18 cellular contexts compared by ENCODE assay signal in genomic region chrX:149462849-149463248, GRCh38. TPM values are rescaled to one million over a fixed set of nuclear protein-coding genes. Genes with fewer than 3 reads are reported as not detected.
A peak's percentile ranks its signal among the peaks of the same experiment; 100 is the strongest.
DNase-seq lines count a peak whose midpoint lies in the region; ATAC-seq and TF ChIP-seq lines count a peak whose summit lies in the region.
"Had no signal": no experiment of that assay in that cellular context is flagged by ENCODE, and none has a peak within 500 bp of the region (broad histone marks: within the 10 kb centered on the region; RNA-seq: fewer than 3 reads in every experiment).

No MANE protein-coding gene starts in this region.

- no peak for TF ChIP-seq CTCF in AG10803 (conservative IDR thresholded peaks at IDR 0.05; ENCODE audit: low read length)
- TF ChIP-seq CTCF in fibroblast of mammary gland (conservative IDR thresholded peaks at IDR 0.05; ENCODE audit: control insufficient read depth, insufficient read depth, low read depth, low read length), result no peak

- no peak overlapping the region for H3K27ac Mint-ChIP-seq in activated T-helper 17 cell treated with anti-CD3 and anti-CD28 coated beads, Interleukin-2, amount 50 U/mL, for 72 hours
- H3K27ac Mint-ChIP-seq: GM23338 had no signal

- no peak overlapping the region for H3K9ac ChIP-seq in GM23248
- H3K9ac ChIP-seq: KMS-11 had no signal

- peaks cover 7% of the 10 kb centered on the region for H3K27me3 Mint-ChIP-seq in activated T-helper 17 cell treated with anti-CD3 and anti-CD28 coated beads, Interleukin-2, amount 50 U/mL, for 72 hours

- 0 to 25% methylated on average over 1 of the region's 1 CpG for WGBS in GM23248 (ENCODE audit: low coverage in 1 of 2, low lambda C conversion rate in 2 of 2, missing lambda C conversion rate in 2 of 2), 2 experiments

- H3K9me3 ChIP-seq in GM23248 (ENCODE audit: low read depth), result no peaks in the 10 kb centered on the region
- H3K9me3 ChIP-seq: MG63 had no signal

- H3K36me3 ChIP-seq in GM23248 (ENCODE audit: low read depth), result no peaks in the 10 kb centered on the region
- H3K36me3 ChIP-seq: MG63 had no signal

- H3K27ac ChIP-seq in GM23248, result no peak overlapping the region
- H3K27ac ChIP-seq: C4-2B, KMS-11, PC-9, SK-N-MC had no signal

- H3F3A ChIP-seq in GM23248 (ENCODE audit: insufficient read depth), result no peaks in the 10 kb centered on the region

- no peaks in the 10 kb centered on the region for H3K79me2 ChIP-seq in GM23248 (ENCODE audit: insufficient read depth)

- H3K9me2 ChIP-seq in GM23248 (ENCODE audit: insufficient read depth), result no peaks in the 10 kb centered on the region

- no peaks in the 10 kb centered on the region for H3K4me1 ChIP-seq in GM23248 (ENCODE audit: insufficient read depth)

- H3K36me3 Mint-ChIP-seq in activated T-helper 17 cell treated with anti-CD3 and anti-CD28 coated beads, Interleukin-2, amount 50 U/mL, for 72 hours (ENCODE audit: low read depth), result no peaks in the 10 kb centered on the region

- H3K4me3 Mint-ChIP-seq in activated T-helper 17 cell treated with anti-CD3 and anti-CD28 coated beads, Interleukin-2, amount 50 U/mL, for 72 hours, result no peak overlapping the region
- H3K4me3 Mint-ChIP-seq: GM23338 had no signal

- H3K27me3 ChIP-seq in GM23248 (replicated peaks; ENCODE audit: insufficient read depth), result no peaks in the 10 kb centered on the region
- H3K27me3 ChIP-seq: MG63 had no signal

- peak; percentile 63 for ATAC-seq in sciatic nerve
- ATAC-seq in HG03520 (IDR thresholded peaks at IDR 0.05; ENCODE audit: unreplicated experiment), result no peak
- ATAC-seq in activated T-helper 17 cell treated with anti-CD3 and anti-CD28 coated beads, Interleukin-2, amount 50 U/mL, for 72 hours (replicated peaks), result no peak
- ATAC-seq: GM12878, GM23338 had no signal

- H3K4me3 ChIP-seq in AG10803 (ENCODE audit: low read length) (no peak overlapping the region), GM23248 (no peak overlapping the region), fibroblast of mammary gland (ENCODE audit: control insufficient read depth, low read depth, low read length) (no peak overlapping the region)
- H3K4me3 ChIP-seq: GM12878, GM23338, MG63, PC-9, SK-N-MC had no signal

- no peak overlapping the region for H3K4me2 ChIP-seq in GM23248 (ENCODE audit: unreplicated experiment)
- H3K4me2 ChIP-seq: GM23338, KMS-11, PC-9 had no signal

- H4K20me1 ChIP-seq in GM23248 (ENCODE audit: insufficient read depth), result no peaks in the 10 kb centered on the region

- in situ Hi-C loops in GM23248 (cut with MboI), result no loop called here

- no peak overlapping the region for H2AFZ ChIP-seq in GM23248
- H2AFZ ChIP-seq: GM23338, PC-9 had no signal

- no peaks in the 10 kb centered on the region for H3K4me1 Mint-ChIP-seq in activated T-helper 17 cell treated with anti-CD3 and anti-CD28 coated beads, Interleukin-2, amount 50 U/mL, for 72 hours
- H3K4me1 Mint-ChIP-seq: GM23338 had no signal

- intact Hi-C loops in sciatic nerve (cut with DNase I), result no loop called here

- DNase-seq in AG10803 (ENCODE audit: low read depth) (peak; percentile 80), GM23248 (peak; percentile 52), fibroblast of mammary gland (ENCODE audit: low read depth) (peak; percentile 83), sciatic nerve (ENCODE audit: low spot score) (no peak)
- no peak for DNase-seq in stimulated activated CD4-positive, alpha-beta T cell treated with anti-CD3 and anti-CD28 coated beads, Interleukin-2, amount 100 ng/mL, for 24 hours
- DNase-seq: DMS153, MG63, NCI-H1105, NCI-H1694 treated with DMSO at 0.1 percent for 48 hours, NCI-H69 had no signal

- H3K9me3 Mint-ChIP-seq in activated T-helper 17 cell treated with anti-CD3 and anti-CD28 coated beads, Interleukin-2, amount 50 U/mL, for 72 hours, result no peaks in the 10 kb centered on the region

RNA-seq across cellular contexts. Expression of gene IDS, which starts 42.3 kb away (rescaled TPM):
- 38.2 and 47.7 TPM in 2 replicates for total RNA-seq in GM23248 (2014; rRNA removed; shearing (Covaris generic))
- polyA plus RNA-seq in GM23248 (2016; fragmentation: Nextera tagmentation; extraction: Ambion mirVana), result 78.4 and 79.5 TPM in 2 replicates
- 111 TPM for total RNA-seq in sciatic nerve
- total RNA-seq in activated T-helper 17 cell treated with anti-CD3 and anti-CD28 coated beads, Interleukin-2, amount 50 U/mL, for 72 hours, result 100 to 1,000 TPM in 1 of 2 donors, 10 to 100 TPM in 1; 91.4 to 127 TPM

Comparison
In these comparisons a context has a peak if more than half of its experiments do, and no peak if none do; other contexts are left out.
1. DNase-seq: peak in AG10803 (single experiment), GM23248 (single experiment) and fibroblast of mammary gland (single experiment); none in sciatic nerve (single experiment) and stimulated activated CD4-positive, alpha-beta T cell treated with anti-CD3 and anti-CD28 coated beads, Interleukin-2, amount 100 ng/mL, for 24 hours (0 of 2).